1 cellular context compared by ENCODE assay signal in genomic region chr11:119067371-119068222, GRCh38.
A peak's percentile ranks its signal among the peaks of the same experiment; 100 is the strongest.
TF ChIP-seq lines count a peak whose summit lies in the region.

Gene VPS11, plus strand, starts transcription at chr11:119067818. Its CDS starts 6 bp downstream, at chr11:119067824.

TF ChIP-seq in GM12878, 131 proteins besides CTCF, POLR2A, EP300 and RAD21 (continued from another document and continues in another):
- TF ChIP-seq REST (IDR thresholded peaks at IDR 0.05; ENCODE audit: low read depth, low read length) (no peak), ETV6 (conservative IDR thresholded peaks at IDR 0.05 in 1 of 2, IDR thresholded peaks at IDR 0.05 in 1 of 2; ENCODE audit: borderline replicate concordance in 1 of 2, low read depth in 1 of 2) (no peak), CHD4 (IDR thresholded peaks at IDR 0.05) (no peak), MYC (IDR thresholded peaks at IDR 0.05; ENCODE audit: insufficient read depth, insufficient read length, insufficient replicate concordance, low read length, severe bottlenecking) (no peak), SUPT20H (IDR thresholded peaks at IDR 0.05; ENCODE audit: borderline replicate concordance, control insufficient read depth, low read depth, low read length) (no peak), SIN3A (IDR thresholded peaks at IDR 0.05; ENCODE audit: low read depth, low read length) (peak; percentile 96), ZSCAN29 (IDR thresholded peaks at IDR 0.05) (no peak), NKRF (conservative IDR thresholded peaks at IDR 0.05) (peak; percentile 95), ZNF24 (IDR thresholded peaks at IDR 0.05) (no peak), ZNF622 (IDR thresholded peaks at IDR 0.05) (no peak), CUX1 (IDR thresholded peaks at IDR 0.05; ENCODE audit: insufficient replicate concordance, low read depth, low read length) (no peak), ZNF217 (IDR thresholded peaks at IDR 0.05) (no peak), TAF1 (IDR thresholded peaks at IDR 0.05; ENCODE audit: borderline replicate concordance, low read depth, low read length) (peak; percentile 80), ZBTB40 (IDR thresholded peaks at IDR 0.05; ENCODE audit: borderline replicate concordance) (peak; percentile 78; the same call in 1 of the 2 replicates), MTA2 (IDR thresholded peaks at IDR 0.05; ENCODE audit: low read depth) (no peak; the same call in 1 of the 2 replicates), EED (IDR thresholded peaks at IDR 0.05; ENCODE audit: low read depth) (no peak), CBFB (IDR thresholded peaks at IDR 0.05; ENCODE audit: low read depth) (no peak), STAT1 (conservative IDR thresholded peaks at IDR 0.05) (peak; percentile 64; the same call in 1 of the 2 replicates), EZH2 (IDR thresholded peaks at IDR 0.05; ENCODE audit: borderline replicate concordance, control insufficient read depth, low read depth, low read length) (no peak), BCL11A (IDR thresholded peaks at IDR 0.05; ENCODE audit: low read depth, low read length) (no peak), POLR2AphosphoS5 (IDR thresholded peaks at IDR 0.05; ENCODE audit: low read length) (peak; percentile 89), IKZF2 (IDR thresholded peaks at IDR 0.05) (peak; percentile 32 to 45; a peak in 1 of 4 replicates), RELB (IDR thresholded peaks at IDR 0.05; ENCODE audit: low read depth) (peak; percentile 99), SMAD1 (IDR thresholded peaks at IDR 0.05; ENCODE audit: low read depth, partially characterized antibody) (no peak), ESRRA (IDR thresholded peaks at IDR 0.05; ENCODE audit: low read length) (no peak), CREM (IDR thresholded peaks at IDR 0.05; ENCODE audit: low read depth) (0 out of 2 replicates have a peak, but pooled peaks have one; percentile 15), SKIL (IDR thresholded peaks at IDR 0.05; ENCODE audit: low read depth, poor library complexity, severe bottlenecking) (peak; percentile 22), PBX3 (IDR thresholded peaks at IDR 0.05; ENCODE audit: insufficient replicate concordance, low read depth, low read length) (no peak), E2F8 (IDR thresholded peaks at IDR 0.05; ENCODE audit: low read depth, partially characterized antibody) (no peak), SIX5 (IDR thresholded peaks at IDR 0.05; ENCODE audit: low read depth, low read length, severe bottlenecking) (no peak), CHD1 (IDR thresholded peaks at IDR 0.05; ENCODE audit: low read depth, low read length) (no peak), NRF1 (conservative IDR thresholded peaks at IDR 0.05; ENCODE audit: low read depth, low read length) (0 out of 2 replicates have a peak, but pooled peaks have one; percentile 10), HCFC1 (IDR thresholded peaks at IDR 0.05; ENCODE audit: low read length) (peak; percentile 66)
